Comparison of ENCODE assay signal across 9 cellular contexts in the genomic region with DNA sequence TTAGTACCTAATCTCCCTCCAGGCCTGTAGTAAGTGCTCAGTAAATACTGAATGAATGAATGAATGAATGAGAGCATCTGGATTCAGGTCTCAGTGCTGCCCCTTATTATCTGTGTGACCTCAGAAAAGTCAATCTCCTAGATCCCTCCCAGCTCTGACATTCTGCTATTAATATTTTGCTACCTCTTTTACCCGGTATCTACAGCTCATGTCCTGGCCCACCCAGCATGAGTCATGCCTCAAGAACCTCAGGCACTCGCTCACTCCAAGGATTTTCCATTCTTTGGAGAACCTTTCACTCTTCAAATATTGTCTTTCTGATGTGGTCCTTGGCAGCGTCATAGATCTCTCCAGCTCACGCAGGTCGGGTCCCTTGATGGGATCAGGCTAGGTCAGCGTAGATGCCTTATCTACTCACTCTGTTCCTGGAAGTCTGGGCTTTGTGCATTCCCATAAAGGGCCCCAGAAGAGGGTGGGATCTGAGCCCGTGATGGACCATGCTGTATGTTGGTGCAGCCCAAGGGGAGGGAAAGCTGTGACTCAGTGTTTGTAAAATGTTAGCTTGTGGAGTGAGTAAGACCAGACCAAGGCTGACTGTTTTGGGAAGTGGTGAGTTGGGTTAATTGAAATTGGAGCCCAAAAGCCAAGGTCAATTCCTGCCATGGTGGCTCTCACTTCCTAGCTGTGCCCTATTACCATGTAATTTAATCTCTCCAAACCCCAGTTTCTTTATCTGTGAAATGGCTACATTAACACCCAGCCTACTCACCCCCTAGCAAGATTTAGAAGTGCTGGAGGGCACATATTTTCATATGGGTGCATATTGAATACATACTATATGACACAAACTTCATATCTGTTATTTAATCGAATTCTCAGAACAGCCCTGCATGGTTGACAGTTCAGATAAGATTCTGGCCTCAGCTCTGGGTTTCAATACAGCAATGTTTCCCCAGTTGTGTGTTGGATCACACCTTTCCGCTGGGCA.
DNase-seq lines count a peak whose midpoint lies in the region; ATAC-seq, FAIRE-seq and TF ChIP-seq lines count a peak whose summit lies in the region.
"Had no signal": no experiment of that assay in that cellular context is flagged by ENCODE, and none has a peak within 500 bp of the region (broad histone marks: within the 10 kb centered on the region; RNA-seq: fewer than 3 reads in every experiment).

No MANE protein-coding gene starts in this region.

- no peak for TF ChIP-seq CTCF in MM.1S (IDR thresholded peaks at IDR 0.05; ENCODE audit: low read length)

- H2AFZ ChIP-seq in MM.1S (ENCODE audit: low read length), result no peak overlapping the region

- no peak overlapping the region for H3K4me3 ChIP-seq in MM.1S (ENCODE audit: low read length)
- H3K4me3 ChIP-seq: GM12878 had no signal

- no peaks in the 10 kb centered on the region for H3K27me3 ChIP-seq in MM.1S (replicated peaks; ENCODE audit: insufficient read depth, low read length)

- FAIRE-seq in G401.6 (lab: Jason Lieb, UNC), result peak; percentile 94
- FAIRE-seq: GM12878 had no signal

- H3K4me2 ChIP-seq in MM.1S (ENCODE audit: low read depth, low read length), result no peak overlapping the region

- ATAC-seq in Right ventricle myocardium superior (ENCODE audit: poor library complexity) (peak; percentile 75), sciatic nerve (peak; percentile 95), HG03108 (IDR thresholded peaks at IDR 0.05; ENCODE audit: unreplicated experiment) (no peak)
- ATAC-seq: GM12878 had no signal

- no peaks in the 10 kb centered on the region for H3K9me2 ChIP-seq in MM.1S (replicated peaks; ENCODE audit: insufficient read depth, low read length)

- intact Hi-C loops in Right ventricle myocardium superior (cut with DNase I), result no loop called here
- intact Hi-C loops in sciatic nerve (cut with DNase I), result no loop called here

- no peaks in the 10 kb centered on the region for H3K4me1 ChIP-seq in MM.1S (ENCODE audit: low read length)

- no peak overlapping the region for H3K27ac ChIP-seq in MM.1S (ENCODE audit: low read length)

- H3K79me2 ChIP-seq in MM.1S (ENCODE audit: low read length), result no peaks in the 10 kb centered on the region

- no peak overlapping the region for H3K9ac ChIP-seq in MM.1S (ENCODE audit: low read length)

- H3K9me3 ChIP-seq in MM.1S (replicated peaks; ENCODE audit: insufficient read depth, low read length), result no peaks in the 10 kb centered on the region

- H3K36me3 ChIP-seq in MM.1S (replicated peaks; ENCODE audit: insufficient read depth, low read length), result no peaks in the 10 kb centered on the region

- peak; percentile 95 for DNase-seq in T1000 (lab: John Stamatoyannopoulos, UW)
- DNase-seq in Right ventricle myocardium superior, result no peak
- DNase-seq in sciatic nerve (ENCODE audit: low spot score), result peak; percentile 70
- no peak for DNase-seq in MM.1S
- no peak for DNase-seq in activated gamma-delta T cell treated with Interleukin-2 at 50 U/mL for 16 hours
- DNase-seq in activated CD4-positive, alpha-beta T cell treated with anti-CD3 and anti-CD28 coated beads for 4 hours, result no peak

- H4K20me1 ChIP-seq in MM.1S (ENCODE audit: insufficient read depth, low read length), result no peaks in the 10 kb centered on the region

- H3F3A ChIP-seq in MM.1S (ENCODE audit: insufficient read depth, low read length), result no peaks in the 10 kb centered on the region

Comparison
In these comparisons a context has a peak if more than half of its experiments do, and no peak if none do; other contexts are left out.
1. DNase-seq: peak in T1000 (single experiment) and sciatic nerve (single experiment); none in Right ventricle myocardium superior (single experiment), MM.1S (single experiment), activated gamma-delta T cell treated with Interleukin-2 at 50 U/mL for 16 hours (single experiment) and activated CD4-positive, alpha-beta T cell treated with anti-CD3 and anti-CD28 coated beads for 4 hours (0 of 2).